Comparison of ENCODE assay signal across 1 cellular context in genomic region chr9:129695870-129696269, GRCh38.
TF ChIP-seq lines count a peak whose summit lies in the region.

No MANE protein-coding gene starts in this region.

TF ChIP-seq in WTC11, 78 proteins besides CTCF, POLR2A, EP300 and RAD21 (continued from another document):
- no peak for TF ChIP-seq E2F1 (CRISPR knock-in tag; IDR thresholded peaks at IDR 0.05)
- TF ChIP-seq E2F4 (CRISPR knock-in tag; IDR thresholded peaks at IDR 0.05; ENCODE audit: borderline replicate concordance, low read depth) = no peak
- no peak for TF ChIP-seq ZNF532 (CRISPR knock-in tag; IDR thresholded peaks at IDR 0.05; ENCODE audit: borderline replicate concordance)
- TF ChIP-seq MXD4 (CRISPR knock-in tag; IDR thresholded peaks at IDR 0.05; ENCODE audit: borderline replicate concordance) = no peak
- no peak for TF ChIP-seq CDX4 (CRISPR knock-in tag; IDR thresholded peaks at IDR 0.05; ENCODE audit: borderline replicate concordance)
- no peak for TF ChIP-seq FOXK1 (CRISPR knock-in tag; IDR thresholded peaks at IDR 0.05)
